ENCODE assay signal across 13 cellular contexts in genomic region chr12:79546461-79547043, GRCh38.
DNase-seq lines count a peak whose midpoint lies in the region; ATAC-seq, FAIRE-seq and TF ChIP-seq lines count a peak whose summit lies in the region.
"Had no signal": no experiment of that assay in that cellular context is flagged by ENCODE, and none has a peak within 500 bp of the region (broad histone marks: within the 10 kb centered on the region; RNA-seq: fewer than 3 reads in every experiment).

No MANE protein-coding gene starts in this region.

- H3K4me1 Mint-ChIP-seq in progenitor cell of endocrine pancreas (ENCODE audit: low read depth) = peaks cover 42% of the 10 kb centered on the region

- peak overlapping the region; percentile 96 for H3K27ac Mint-ChIP-seq in progenitor cell of endocrine pancreas
- H3K27ac Mint-ChIP-seq: activated T-helper 1 cell treated with anti-CD3 and anti-CD28 coated beads, Interleukin-12 subunit alpha, Interleukin-12 subunit beta, Interleukin-2, Interleukin-4 antibody, amounts not matched to agents 30 ng/mL and 10 ng/mL and 1 ng/mL, durations not matched to agents 14 hours and 24 hours and 36 hours; CD4-positive, alpha-beta T cell had no signal

- H3K27me3 ChIP-seq in SJCRH30 = no peaks in the 10 kb centered on the region
- H3K27me3 ChIP-seq: gastrocnemius medialis had no signal

- no peak for ATAC-seq in HG02973 (IDR thresholded peaks at IDR 0.05; ENCODE audit: unreplicated experiment)
- ATAC-seq: gastrocnemius medialis had no signal

- H3K27ac ChIP-seq in SJCRH30 = peak overlapping the region; percentile 40; the same call in 1 of the 2 replicates
- H3K27ac ChIP-seq: gastrocnemius medialis had no signal

- peaks cover 8% of the 10 kb centered on the region for H3K9me3 Mint-ChIP-seq in progenitor cell of endocrine pancreas (ENCODE audit: low read depth)
- H3K9me3 Mint-ChIP-seq: activated T-helper 1 cell treated with anti-CD3 and anti-CD28 coated beads, Interleukin-12 subunit alpha, Interleukin-12 subunit beta, Interleukin-2, Interleukin-4 antibody, amounts not matched to agents 30 ng/mL and 10 ng/mL and 1 ng/mL, durations not matched to agents 14 hours and 24 hours and 36 hours; CD4-positive, alpha-beta T cell had no signal

- H3K9me3 ChIP-seq in SJCRH30 (replicated peaks) = no peaks in the 10 kb centered on the region
- H3K9me3 ChIP-seq: gastrocnemius medialis, mucosa of descending colon had no signal

- TF ChIP-seq CTCF in fibroblast of villous mesenchyme (IDR thresholded peaks at IDR 0.05; ENCODE audit: insufficient read depth, low read depth, low read length) (no peak), progenitor cell of endocrine pancreas (IDR thresholded peaks at IDR 0.05; ENCODE audit: unreplicated experiment) (no peak)

- FAIRE-seq in GM12892 (lab: Jason Lieb, UNC) = no peak

- DNase-seq in ELR (ENCODE audit: low read depth) = peak; percentile 76
- DNase-seq in SJCRH30 = no peak
- DNase-seq in fibroblast of villous mesenchyme (ENCODE audit: low read depth) = peak; percentile 21
- no peak for DNase-seq in progenitor cell of endocrine pancreas (ENCODE audit: low spot score, unreplicated experiment)
- no peak for DNase-seq in activated CD4-positive, alpha-beta T cell treated with anti-CD3 and anti-CD28 coated beads, Interleukin-2, amount 50 U/mL, for 48 hours
- no peak for DNase-seq in GM19238 (ENCODE audit: insufficient read length, low spot score)
- no peak for DNase-seq in GM12892 (ENCODE audit: insufficient read length)
- DNase-seq: CD4-positive, alpha-beta T cell; gastrocnemius medialis; mucosa of descending colon; NCI-H1694 had no signal

- H3K36me3 ChIP-seq in SJCRH30 = no peaks in the 10 kb centered on the region
- H3K36me3 ChIP-seq: gastrocnemius medialis had no signal

- H3K4me3 ChIP-seq in SJCRH30 (no peak overlapping the region), fibroblast of villous mesenchyme (ENCODE audit: low read depth, low read length) (no peak overlapping the region)
- H3K4me3 ChIP-seq: gastrocnemius medialis, mucosa of descending colon had no signal

- peaks cover 5% of the 10 kb centered on the region for H3K27me3 Mint-ChIP-seq in progenitor cell of endocrine pancreas
- H3K27me3 Mint-ChIP-seq: CD4-positive, alpha-beta T cell had no signal

- H3K36me3 Mint-ChIP-seq in progenitor cell of endocrine pancreas (ENCODE audit: insufficient read depth) = peaks cover 6% of the 10 kb centered on the region

- TF ChIP-seq POLR2A in GM12892 (IDR thresholded peaks at IDR 0.05; ENCODE audit: low read depth, low read length) = no peak

- H3K4me3 Mint-ChIP-seq in progenitor cell of endocrine pancreas (ENCODE audit: low read depth) = no peak overlapping the region
- H3K4me3 Mint-ChIP-seq: activated T-helper 1 cell treated with anti-CD3 and anti-CD28 coated beads, Interleukin-12 subunit alpha, Interleukin-12 subunit beta, Interleukin-2, Interleukin-4 antibody, amounts not matched to agents 30 ng/mL and 10 ng/mL and 1 ng/mL, durations not matched to agents 14 hours and 24 hours and 36 hours; CD4-positive, alpha-beta T cell had no signal

- H3K4me1 ChIP-seq in SJCRH30 = peaks cover 13% of the 10 kb centered on the region; the same call in 1 of the 2 replicates

Comparison
In these comparisons a context has a peak if more than half of its experiments do, and no peak if none do; other contexts are left out.
1. DNase-seq: peak in ELR (single experiment) and fibroblast of villous mesenchyme (single experiment); none in SJCRH30 (0 of 2), progenitor cell of endocrine pancreas (single experiment), activated CD4-positive, alpha-beta T cell treated with anti-CD3 and anti-CD28 coated beads, Interleukin-2, amount 50 U/mL, for 48 hours (0 of 2), GM19238 (single experiment) and GM12892 (single experiment).